ENCODE assay signal across 19 cellular contexts in genomic region chr2:240393831-240394410, GRCh38. TPM values are rescaled to one million over a fixed set of nuclear protein-coding genes. Genes with fewer than 3 reads are reported as not detected.
DNase-seq lines count a peak whose midpoint lies in the region; ATAC-seq, FAIRE-seq and TF ChIP-seq lines count a peak whose summit lies in the region.
"Had no signal": no experiment of that assay in that cellular context is flagged by ENCODE, and none has a peak within 500 bp of the region (broad histone marks: within the 10 kb centered on the region; RNA-seq: fewer than 3 reads in every experiment).

No MANE protein-coding gene starts in this region.

- peak; percentile 20 for DNase-seq in activated naive CD8-positive, alpha-beta T cell treated with anti-CD3 and anti-CD28 coated beads, Interleukin-2, amount 10 ng/mL, durations not matched to agents 7 days and 5 days
- DNase-seq in activated naive CD8-positive, alpha-beta T cell treated with anti-CD3 and anti-CD28 coated beads, Interleukin-2, amount 50 U/mL, for 24 hours: no peak
- DNase-seq in brain microvascular endothelial cell (peak; percentile 70), kidney (peak; percentile 66), testis (peak; percentile 8)
- DNase-seq: activated CD4-positive, alpha-beta memory T cell treated with anti-CD3 and anti-CD28 coated beads, Interleukin-2, amount 10 ng/mL, durations not matched to agents 7 days and 5 days; CD4-positive, alpha-beta memory T cell; DMS79 treated with DMSO at 0.1 percent for 48 hours; heart right ventricle; NCI-H1436 treated with DMSO at 0.1 percent for 48 hours; occipital lobe; SW 1271 had no signal

- H3K4me3 Mint-ChIP-seq in activated naive CD8-positive, alpha-beta T cell treated with anti-CD3 and anti-CD28 coated beads, Interleukin-2, amount 10 ng/mL, durations not matched to agents 7 days and 5 days: no peak overlapping the region
- no peak overlapping the region for H3K4me3 Mint-ChIP-seq in activated naive CD8-positive, alpha-beta T cell treated with anti-CD3 and anti-CD28 coated beads, Interleukin-2, amount 50 U/mL, for 24 hours
- H3K4me3 Mint-ChIP-seq: activated CD4-positive, alpha-beta memory T cell treated with anti-CD3 and anti-CD28 coated beads, Interleukin-2, amount 10 ng/mL, durations not matched to agents 7 days and 5 days; CD4-positive, alpha-beta memory T cell had no signal

- no peak for TF ChIP-seq CTCF in brain microvascular endothelial cell (IDR thresholded peaks at IDR 0.05; ENCODE audit: low read depth, low read length, missing control alignments)
- no peak for TF ChIP-seq CTCF in kidney (IDR thresholded peaks at IDR 0.05; ENCODE audit: borderline replicate concordance, extremely low read depth, insufficient read depth)
- TF ChIP-seq CTCF in testis (IDR thresholded peaks at IDR 0.05): no peak

- no peak overlapping the region for H3K27ac Mint-ChIP-seq in activated naive CD8-positive, alpha-beta T cell treated with anti-CD3 and anti-CD28 coated beads, Interleukin-2, amount 10 ng/mL, durations not matched to agents 7 days and 5 days
- no peak overlapping the region for H3K27ac Mint-ChIP-seq in activated naive CD8-positive, alpha-beta T cell treated with anti-CD3 and anti-CD28 coated beads, Interleukin-2, amount 50 U/mL, for 24 hours
- H3K27ac Mint-ChIP-seq: activated CD4-positive, alpha-beta memory T cell treated with anti-CD3 and anti-CD28 coated beads, Interleukin-2, amount 10 ng/mL, durations not matched to agents 7 days and 5 days had no signal

- H3K9me3 ChIP-seq in kidney (ENCODE audit: control insufficient read depth in 1 of 2, low read length in 2 of 2) (no peaks in the 10 kb centered on the region), testis (no peaks in the 10 kb centered on the region)
- H3K9me3 ChIP-seq: heart right ventricle, Peyer's patch, suprapubic skin had no signal

- H3K36me3 ChIP-seq in brain microvascular endothelial cell (replicated peaks) (no peaks in the 10 kb centered on the region), kidney (ENCODE audit: control insufficient read depth in 1 of 2, insufficient read depth in 2 of 2, low read length in 2 of 2) (no peaks in the 10 kb centered on the region), testis (ENCODE audit: low read depth, missing control alignments) (no peaks in the 10 kb centered on the region)
- H3K36me3 ChIP-seq: heart right ventricle, Peyer's patch, suprapubic skin had no signal

- no peak for ATAC-seq in activated naive CD8-positive, alpha-beta T cell treated with anti-CD3 and anti-CD28 coated beads, Interleukin-2, amount 10 ng/mL, durations not matched to agents 7 days and 5 days (ENCODE audit: low read depth)
- ATAC-seq in activated naive CD8-positive, alpha-beta T cell treated with anti-CD3 and anti-CD28 coated beads, Interleukin-2, amount 50 U/mL, for 24 hours: no peak
- ATAC-seq in GM18502 (IDR thresholded peaks at IDR 0.05; ENCODE audit: poor library complexity, unreplicated experiment) (no peak), GM19328 (IDR thresholded peaks at IDR 0.05; ENCODE audit: unreplicated experiment) (no peak), GM21381 (IDR thresholded peaks at IDR 0.05; ENCODE audit: unreplicated experiment) (no peak)
- ATAC-seq: heart right ventricle had no signal

- H3K4me1 ChIP-seq in kidney (ENCODE audit: control insufficient read depth in 1 of 2, insufficient read depth in 1 of 2, low read depth in 1 of 2, low read length in 2 of 2) (no peaks in the 10 kb centered on the region), testis (no peaks in the 10 kb centered on the region)
- H3K4me1 ChIP-seq: heart right ventricle, Peyer's patch had no signal

- no peaks in the 10 kb centered on the region for H3K27me3 Mint-ChIP-seq in activated naive CD8-positive, alpha-beta T cell treated with anti-CD3 and anti-CD28 coated beads, Interleukin-2, amount 10 ng/mL, durations not matched to agents 7 days and 5 days
- H3K27me3 Mint-ChIP-seq in activated naive CD8-positive, alpha-beta T cell treated with anti-CD3 and anti-CD28 coated beads, Interleukin-2, amount 50 U/mL, for 24 hours: no peaks in the 10 kb centered on the region
- H3K27me3 Mint-ChIP-seq: activated CD4-positive, alpha-beta memory T cell treated with anti-CD3 and anti-CD28 coated beads, Interleukin-2, amount 10 ng/mL, durations not matched to agents 7 days and 5 days; CD4-positive, alpha-beta memory T cell had no signal

- H3K27ac ChIP-seq in brain microvascular endothelial cell (no peak overlapping the region), kidney (ENCODE audit: low read depth in 2 of 2, low read length in 2 of 2) (no peak overlapping the region), testis (no peak overlapping the region)
- H3K27ac ChIP-seq: heart right ventricle, Peyer's patch, skin epidermis, suprapubic skin had no signal

- TF ChIP-seq POLR2A in testis (IDR thresholded peaks at IDR 0.05): no peak

- no peak for FAIRE-seq in kidney (lab: Jason Lieb, UNC)
- FAIRE-seq: HTR-8/SVneo had no signal

- H3K9me3 Mint-ChIP-seq in activated naive CD8-positive, alpha-beta T cell treated with anti-CD3 and anti-CD28 coated beads, Interleukin-2, amount 10 ng/mL, durations not matched to agents 7 days and 5 days: no peaks in the 10 kb centered on the region
- no peaks in the 10 kb centered on the region for H3K9me3 Mint-ChIP-seq in activated naive CD8-positive, alpha-beta T cell treated with anti-CD3 and anti-CD28 coated beads, Interleukin-2, amount 50 U/mL, for 24 hours
- H3K9me3 Mint-ChIP-seq: activated CD4-positive, alpha-beta memory T cell treated with anti-CD3 and anti-CD28 coated beads, Interleukin-2, amount 10 ng/mL, durations not matched to agents 7 days and 5 days had no signal

- 86 to 88% methylated on average over 10 to 21 of the region's 21 CpGs for WGBS in testis, 2 donors

- POLR2A ChIA-PET in activated naive CD8-positive, alpha-beta T cell treated with anti-CD3 and anti-CD28 coated beads, Interleukin-2, amount 10 ng/mL, durations not matched to agents 7 days and 5 days (lab: Charles Lee): no interaction called here

- H3K9ac ChIP-seq in kidney (ENCODE audit: low read length in 2 of 2): no peak overlapping the region

- in situ Hi-C loops in brain microvascular endothelial cell (cut with HindIII; ENCODE audit: low pct_ligation_motif_present, low sequenced_read_pairs): no loop called here

- no peak overlapping the region for H3K4me3 ChIP-seq in brain microvascular endothelial cell (ENCODE audit: low read depth, low read length)
- no peak overlapping the region for H3K4me3 ChIP-seq in kidney (ENCODE audit: low read length in 2 of 2)
- H3K4me3 ChIP-seq in testis: no peak overlapping the region
- H3K4me3 ChIP-seq: heart right ventricle, Peyer's patch, skin epidermis, suprapubic skin had no signal

- peaks cover 11% of the 10 kb centered on the region for H3K4me1 Mint-ChIP-seq in activated naive CD8-positive, alpha-beta T cell treated with anti-CD3 and anti-CD28 coated beads, Interleukin-2, amount 10 ng/mL, durations not matched to agents 7 days and 5 days
- peaks cover 4% of the 10 kb centered on the region for H3K4me1 Mint-ChIP-seq in activated naive CD8-positive, alpha-beta T cell treated with anti-CD3 and anti-CD28 coated beads, Interleukin-2, amount 50 U/mL, for 24 hours

- H3K36me3 Mint-ChIP-seq in activated naive CD8-positive, alpha-beta T cell treated with anti-CD3 and anti-CD28 coated beads, Interleukin-2, amount 10 ng/mL, durations not matched to agents 7 days and 5 days: no peaks in the 10 kb centered on the region
- H3K36me3 Mint-ChIP-seq in activated naive CD8-positive, alpha-beta T cell treated with anti-CD3 and anti-CD28 coated beads, Interleukin-2, amount 50 U/mL, for 24 hours (ENCODE audit: low read depth): no peaks in the 10 kb centered on the region
- H3K36me3 Mint-ChIP-seq: CD4-positive, alpha-beta memory T cell had no signal

- H3K27me3 ChIP-seq in brain microvascular endothelial cell (replicated peaks) (no peaks in the 10 kb centered on the region), testis (no peaks in the 10 kb centered on the region)
- H3K27me3 ChIP-seq: heart right ventricle, Peyer's patch, suprapubic skin had no signal

- intact Hi-C loops in kidney (cut with DNase I) (no loop called here), testis (cut with DNase I; ENCODE audit: low total_unique reads) (loop anchor here (5.0 kb wide), 1 partner anchor 432 kb away; no protein-coding TSS in a partner anchor)

RNA-seq across cellular contexts. Expression of gene GPC1, which starts 41.5 kb away (rescaled TPM):
- 1 to 10 TPM; 3.4 to 4.7 TPM for total RNA-seq in activated naive CD8-positive, alpha-beta T cell treated with anti-CD3 and anti-CD28 coated beads, Interleukin-2, amount 10 ng/mL, durations not matched to agents 7 days and 5 days
- total RNA-seq in kidney (124 TPM), testis (100 to 1,000 TPM; 244 to 479 TPM)
- polyA plus RNA-seq in kidney (ENCODE audit: insufficient read depth, low read depth, low replicate concordance) (18.4 TPM), testis (ENCODE audit: insufficient read depth, low read depth, low replicate concordance) (74.2 TPM)

Comparison
In these comparisons a context has a peak if more than half of its experiments do, and no peak if none do; other contexts are left out.
1. RNA of gene GPC1, which starts 41.5 kb away (total RNA-seq): 244 to 479 TPM in testis and 124 TPM in kidney (single experiment); 3.4 to 4.7 TPM in activated naive CD8-positive, alpha-beta T cell treated with anti-CD3 and anti-CD28 coated beads, Interleukin-2, amount 10 ng/mL, durations not matched to agents 7 days and 5 days; every median in the first group is over 10 times any median in the second.